Comparison of ENCODE assay signal across 8 cellular contexts in the genomic region with DNA sequence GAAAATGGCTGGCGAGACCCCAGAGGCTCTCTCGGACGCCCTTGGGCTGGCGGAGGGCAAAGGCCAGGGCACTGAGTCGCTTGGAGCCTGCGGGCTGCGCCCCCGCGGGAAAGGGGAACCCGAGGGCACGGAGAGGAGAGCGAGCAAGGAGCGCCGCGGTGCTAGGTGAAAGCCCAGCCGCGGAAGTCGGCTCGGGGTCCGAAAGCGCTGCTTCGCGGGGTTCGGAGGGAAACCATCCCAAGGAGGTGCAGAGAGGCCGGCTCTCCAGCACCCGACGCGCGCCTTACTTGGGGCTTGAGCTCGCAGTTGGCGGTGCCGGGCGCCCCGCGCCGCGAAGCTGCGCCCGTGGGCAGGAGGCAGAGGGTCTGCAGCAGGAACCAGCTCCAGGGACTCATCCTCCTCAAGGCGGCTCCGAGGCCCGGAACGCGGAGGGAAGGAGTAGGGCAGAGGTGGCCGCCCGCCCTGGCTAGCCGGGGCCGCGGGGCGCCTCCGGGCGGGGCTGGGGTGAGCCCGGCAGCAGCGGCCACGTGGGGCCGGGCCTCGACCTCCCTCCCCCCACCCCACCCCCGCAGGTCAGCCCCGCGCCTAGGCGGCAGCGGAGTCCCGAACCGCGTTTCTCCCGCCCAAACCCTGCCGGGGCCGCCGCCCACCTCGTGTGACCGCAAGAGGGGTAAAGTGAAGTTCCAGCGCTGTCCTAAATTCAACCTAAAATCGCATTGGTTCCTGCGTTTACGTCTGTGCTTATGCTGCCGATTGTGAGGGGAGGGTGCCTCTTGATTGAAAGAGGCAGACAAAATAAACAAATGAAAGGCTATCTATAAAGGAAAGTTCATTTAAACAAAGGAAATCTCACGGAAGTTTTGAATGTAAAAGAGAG. TPM values are rescaled to one million over a fixed set of nuclear protein-coding genes. Genes with fewer than 3 reads are reported as not detected.
DNase-seq lines count a peak whose midpoint lies in the region; ATAC-seq and TF ChIP-seq lines count a peak whose summit lies in the region.

A gene with protein sequence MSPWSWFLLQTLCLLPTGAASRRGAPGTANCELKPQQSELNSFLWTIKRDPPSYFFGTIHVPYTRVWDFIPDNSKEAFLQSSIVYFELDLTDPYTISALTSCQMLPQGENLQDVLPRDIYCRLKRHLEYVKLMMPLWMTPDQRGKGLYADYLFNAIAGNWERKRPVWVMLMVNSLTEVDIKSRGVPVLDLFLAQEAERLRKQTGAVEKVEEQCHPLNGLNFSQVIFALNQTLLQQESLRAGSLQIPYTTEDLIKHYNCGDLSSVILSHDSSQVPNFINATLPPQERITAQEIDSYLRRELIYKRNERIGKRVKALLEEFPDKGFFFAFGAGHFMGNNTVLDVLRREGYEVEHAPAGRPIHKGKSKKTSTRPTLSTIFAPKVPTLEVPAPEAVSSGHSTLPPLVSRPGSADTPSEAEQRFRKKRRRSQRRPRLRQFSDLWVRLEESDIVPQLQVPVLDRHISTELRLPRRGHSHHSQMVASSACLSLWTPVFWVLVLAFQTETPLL (minus strand): TSS at position 440 of the 877 bp plus-strand sequence. CDS start 45 bp downstream, at position 395.

- H3K27me3 Mint-ChIP-seq in T-helper 2 cell treated with Interferon-gamma antibody and Interleukin-4, amounts not matched to agents 5 μg/mL and 100 μg/mL, for 36 hours (ENCODE audit: low read depth): no peaks in the 10 kb centered on the region

- H3K27ac Mint-ChIP-seq in T-helper 2 cell treated with Interferon-gamma antibody and Interleukin-4, amounts not matched to agents 5 μg/mL and 100 μg/mL, for 36 hours: peak within 1 kb of the TSS; percentile 97

- DNase-seq in NOMO-1 (lab: John Stamatoyannopoulos, UW; ENCODE audit: unreplicated experiment in 2 of 2): peak; percentile 28 to 31
- DNase-seq in NOMO-1 treated with dmso at 0.1 percent for 144 hours (lab: John Stamatoyannopoulos, UW; ENCODE audit: unreplicated experiment): no peak
- peak; percentile 77 for DNase-seq in T-helper 2 cell treated with Interferon-gamma antibody and Interleukin-4, amounts not matched to agents 5 μg/mL and 100 μg/mL, for 36 hours (ENCODE audit: low spot score)
- DNase-seq in choroid plexus epithelial cell (ENCODE audit: low read depth): no peak
- no peak for DNase-seq in lung (ENCODE audit: low spot score)
- DNase-seq in stimulated activated naive CD4-positive, alpha-beta T cell treated with Interleukin-2 at 50 U/mL for 16 hours (lab: John Stamatoyannopoulos, UW): peak; percentile 49

- TF ChIP-seq CTCF in choroid plexus epithelial cell (conservative IDR thresholded peaks at IDR 0.05; ENCODE audit: low read depth, low read length) (no peak), lung (IDR thresholded peaks at IDR 0.05; ENCODE audit: control extremely low read depth, extremely low read depth) (no peak)

- peaks cover 48% of the 10 kb centered on the region for H3K4me1 Mint-ChIP-seq in T-helper 2 cell treated with Interferon-gamma antibody and Interleukin-4, amounts not matched to agents 5 μg/mL and 100 μg/mL, for 36 hours (ENCODE audit: low read depth)

- no peaks in the 10 kb centered on the region for H3K27me3 ChIP-seq in lung (ENCODE audit: control insufficient read depth, insufficient read depth)

- no peaks in the 10 kb centered on the region for H3K9me3 Mint-ChIP-seq in T-helper 2 cell treated with Interferon-gamma antibody and Interleukin-4, amounts not matched to agents 5 μg/mL and 100 μg/mL, for 36 hours

- H3K4me3 ChIP-seq in choroid plexus epithelial cell (ENCODE audit: low read depth, low read length) (peak within 1 kb of the TSS; percentile 61), lung (peak within 1 kb of the TSS; percentile 38)

- H3K36me3 Mint-ChIP-seq in T-helper 2 cell treated with Interferon-gamma antibody and Interleukin-4, amounts not matched to agents 5 μg/mL and 100 μg/mL, for 36 hours (ENCODE audit: low read depth): peaks cover 12% of the 10 kb centered on the region

- peak; percentile 31 for ATAC-seq in lung (ENCODE audit: insufficient read depth, low FRiP score)
- ATAC-seq in HG02571 (IDR thresholded peaks at IDR 0.05; ENCODE audit: unreplicated experiment): no peak
- no peak for ATAC-seq in HG02981 (IDR thresholded peaks at IDR 0.05; ENCODE audit: unreplicated experiment)

- peaks cover 4 to 8% of the 10 kb centered on the region in 2 donors for H3K4me1 ChIP-seq in lung (ENCODE audit: control insufficient read depth in 2 of 2, insufficient read depth in 2 of 2, low read length in 2 of 2)

- H3K36me3 ChIP-seq in lung (ENCODE audit: control insufficient read depth in 2 of 2, insufficient read depth in 2 of 2, low read length in 2 of 2): no peaks in the 10 kb centered on the region

- no peak within 1 kb of the TSS for H3K27ac ChIP-seq in lung (ENCODE audit: low read depth in 1 of 2, low read length in 1 of 2)

- peaks cover 0 to 3% of the 10 kb centered on the region in 2 donors for H3K9me3 ChIP-seq in lung (ENCODE audit: control insufficient read depth in 2 of 2, insufficient read depth in 1 of 2, low read length in 1 of 2)

- H3K4me3 Mint-ChIP-seq in T-helper 2 cell treated with Interferon-gamma antibody and Interleukin-4, amounts not matched to agents 5 μg/mL and 100 μg/mL, for 36 hours: peak within 1 kb of the TSS; percentile 95

- WGBS in lung, 2 donors: 1% methylated on average over 51 to 77 of the region's 77 CpGs

RNA-seq across cellular contexts. Expression of the gene that starts here (rescaled TPM):
- total RNA-seq in lung: 1 to 10 TPM; 1.9 to 3.1 TPM
- polyA plus RNA-seq in lung: 1 to 10 TPM; 2.1 to 2.6 TPM

Comparison
In these comparisons a context has a peak if more than half of its experiments do, and no peak if none do; other contexts are left out.
1. DNase-seq: peak in NOMO-1 (2 of 2), T-helper 2 cell treated with Interferon-gamma antibody and Interleukin-4, amounts not matched to agents 5 μg/mL and 100 μg/mL, for 36 hours (single experiment) and stimulated activated naive CD4-positive, alpha-beta T cell treated with Interleukin-2 at 50 U/mL for 16 hours (single experiment); none in NOMO-1 treated with dmso at 0.1 percent for 144 hours (single experiment), choroid plexus epithelial cell (single experiment) and lung (single experiment).